Comparison of ENCODE assay signal across 9 cellular contexts in the genomic region with DNA sequence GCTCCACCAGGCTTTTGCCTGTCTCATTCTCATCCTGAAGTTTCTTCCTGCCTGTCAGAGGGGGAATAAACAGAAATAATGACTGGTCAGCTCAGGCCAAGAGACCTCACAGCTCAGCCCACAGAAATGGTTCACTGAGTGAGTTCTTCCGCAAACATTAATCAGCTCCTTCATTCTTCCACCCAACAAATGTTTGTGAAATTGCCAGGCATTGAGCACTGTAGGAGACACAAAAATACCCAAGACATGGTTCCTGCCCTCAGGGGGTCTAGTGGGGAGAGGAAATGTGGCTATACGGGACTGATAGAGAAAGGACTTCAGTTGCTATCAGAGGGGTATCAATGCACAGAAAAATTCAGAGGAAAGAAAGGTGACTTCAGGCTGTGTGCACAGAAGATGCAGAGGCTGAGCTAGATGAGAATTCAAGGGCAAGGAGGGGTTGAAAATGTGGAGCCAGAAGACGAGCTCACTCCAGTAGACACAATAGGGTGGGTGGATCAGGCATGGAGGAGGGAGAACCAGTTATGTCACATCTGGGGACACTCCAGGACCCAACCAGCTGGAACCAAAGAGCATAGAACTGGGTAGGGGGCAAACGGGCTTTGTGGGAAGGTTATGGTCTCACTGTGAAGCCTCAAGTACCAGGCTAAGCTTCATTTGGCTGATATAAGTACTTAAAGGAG. TPM values are rescaled to one million over a fixed set of nuclear protein-coding genes. Genes with fewer than 3 reads are reported as not detected.
DNase-seq lines count a peak whose midpoint lies in the region; ATAC-seq and TF ChIP-seq lines count a peak whose summit lies in the region.
"Had no signal": no experiment of that assay in that cellular context is flagged by ENCODE, and none has a peak within 500 bp of the region (broad histone marks: within the 10 kb centered on the region; RNA-seq: fewer than 3 reads in every experiment).

No MANE protein-coding gene starts in this region.

- H3K4me2 ChIP-seq in H9 (ENCODE audit: insufficient read depth, insufficient read length, low read length), result no peak overlapping the region

- H2BK120ac ChIP-seq in H9 (ENCODE audit: low read depth, low read length, poor library complexity, severe bottlenecking), result no peak overlapping the region

- no peaks in the 10 kb centered on the region for H3K79me1 ChIP-seq in H9 (ENCODE audit: insufficient read depth, low read depth, low read length, poor library complexity, severe bottlenecking)

- no peak overlapping the region for H4K5ac ChIP-seq in H9 (ENCODE audit: insufficient read length, low read depth, low read length)

- H3K4me3 ChIP-seq in left lung, result no peak overlapping the region

- H2BK15ac ChIP-seq in H9 (ENCODE audit: low read depth, low read length), result no peak overlapping the region

- H4K8ac ChIP-seq in H9 (replicated peaks; ENCODE audit: insufficient read length, low read depth, low read length), result no peak overlapping the region

- H3K9me3 ChIP-seq in H9 (ENCODE audit: control insufficient read depth, low read depth, low read length), result no peaks in the 10 kb centered on the region
- no peaks in the 10 kb centered on the region for H3K9me3 ChIP-seq in left lung

- peaks cover 0 to 5% of the 10 kb centered on the region in 2 donors for H3K36me3 ChIP-seq in left lung

- H3K9me3 Mint-ChIP-seq in H9, result no peaks in the 10 kb centered on the region; a peak in 1 of 5 replicates
- H3K9me3 Mint-ChIP-seq in activated T-helper 2 cell treated with anti-CD3 and anti-CD28 coated beads, Interferon-gamma antibody, Interleukin-2, Interleukin-4, amounts not matched to agents 10 μg/mL and 5 μg/mL and 100 μg/mL, durations not matched to agents 14 hours and 24 hours and 36 hours, result no peaks in the 10 kb centered on the region
- H3K9me3 Mint-ChIP-seq in stimulated activated memory B cell treated with anti-CD40 and anti-IgM and Interleukin-4, amounts not matched to agents 10 μg/mL and 1 μg/mL and 100 μg/mL, for 72 hours, result no peaks in the 10 kb centered on the region

- no peak overlapping the region for H3K23ac ChIP-seq in H9 (ENCODE audit: insufficient read length, low read depth, low read length)

- H2AK5ac ChIP-seq in H9 (ENCODE audit: insufficient read length, low read length), result no peak overlapping the region

- intact Hi-C loops in activated T-helper 2 cell treated with anti-CD3 and anti-CD28 coated beads, Interferon-gamma antibody, Interleukin-2, Interleukin-4, amounts not matched to agents 10 μg/mL and 5 μg/mL and 100 μg/mL, durations not matched to agents 14 hours and 24 hours and 36 hours (cut with micrococcal nuclease), result no loop called here
- intact Hi-C loops in left lung (cut with DNase I), result no loop called here

- H2AFZ ChIP-seq in H9 (ENCODE audit: low read length), result no peak overlapping the region

- no peak overlapping the region for H3K9ac ChIP-seq in H9 (ENCODE audit: extremely low read depth, insufficient read length, low read length)

- H3K4ac ChIP-seq in H9 (ENCODE audit: low read depth, low read length), result no peak overlapping the region

- no peaks in the 10 kb centered on the region for H4K20me1 ChIP-seq in H9 (ENCODE audit: control insufficient read depth, insufficient read depth, insufficient read length)

- H3K27ac Mint-ChIP-seq in H9, result peak overlapping the region in 2 of 3 experiments; percentile 25 to 29; a peak in 1 of 7 replicates
- peak overlapping the region; percentile 9 for H3K27ac Mint-ChIP-seq in activated T-helper 2 cell treated with anti-CD3 and anti-CD28 coated beads, Interferon-gamma antibody, Interleukin-2, Interleukin-4, amounts not matched to agents 10 μg/mL and 5 μg/mL and 100 μg/mL, durations not matched to agents 14 hours and 24 hours and 36 hours
- H3K27ac Mint-ChIP-seq in stimulated activated memory B cell treated with anti-CD40 and anti-IgM and Interleukin-4, amounts not matched to agents 10 μg/mL and 1 μg/mL and 100 μg/mL, for 72 hours, result no peak overlapping the region

- H2BK20ac ChIP-seq in H9 (ENCODE audit: low read depth, low read length, poor library complexity, severe bottlenecking), result no peak overlapping the region

- no peaks in the 10 kb centered on the region for H3K36me3 Mint-ChIP-seq in H9 (ENCODE audit: insufficient read depth in 1 of 3, low read depth in 3 of 3)
- H3K36me3 Mint-ChIP-seq in activated T-helper 2 cell treated with anti-CD3 and anti-CD28 coated beads, Interferon-gamma antibody, Interleukin-2, Interleukin-4, amounts not matched to agents 10 μg/mL and 5 μg/mL and 100 μg/mL, durations not matched to agents 14 hours and 24 hours and 36 hours (ENCODE audit: low read depth), result peaks cover 5% of the 10 kb centered on the region
- no peaks in the 10 kb centered on the region for H3K36me3 Mint-ChIP-seq in stimulated activated memory B cell treated with anti-CD40 and anti-IgM and Interleukin-4, amounts not matched to agents 10 μg/mL and 1 μg/mL and 100 μg/mL, for 72 hours

- no peaks in the 10 kb centered on the region for H3K79me2 ChIP-seq in H9 (ENCODE audit: insufficient read depth, low read length)

- no peaks in the 10 kb centered on the region for H3K23me2 ChIP-seq in H9 (ENCODE audit: insufficient read length, low read depth, low read length, poor library complexity, severe bottlenecking)

- ATAC-seq in left lung (no peak), GM21786 (IDR thresholded peaks at IDR 0.05; ENCODE audit: unreplicated experiment) (no peak)
- ATAC-seq in stimulated activated memory B cell treated with anti-CD40 and anti-IgM and Interleukin-4, amounts not matched to agents 10 μg/mL and 1 μg/mL and 100 μg/mL, for 72 hours, result no peak

- H3K27ac ChIP-seq in H9 (ENCODE audit: insufficient read length, low read depth, low read length) (no peak overlapping the region), left lung (peak overlapping the region; percentile 79 to 94)

- no peak overlapping the region for H3K18ac ChIP-seq in H9 (ENCODE audit: insufficient read length, low read depth, low read length)

- H3T11ph ChIP-seq in H9 (ENCODE audit: low read length), result no peak overlapping the region

- H2BK12ac ChIP-seq in H9 (ENCODE audit: insufficient read length, low read depth, low read length), result no peak overlapping the region

- H3K4me1 ChIP-seq in H9 (ENCODE audit: insufficient read depth, low read length) (peaks cover 2% of the 10 kb centered on the region), left lung (peaks cover 57 to 74% of the 10 kb centered on the region in 2 donors)

- H2BK5ac ChIP-seq in H9 (ENCODE audit: insufficient read length, low read length), result no peak overlapping the region

- no CpG with 5 or more reads among the region's 4 CpGs for WGBS in H9 (ENCODE audit: extremely low coverage, insufficient read length, low lambda C conversion rate)

- H3K4me3 Mint-ChIP-seq in H9, result no peak overlapping the region
- H3K4me3 Mint-ChIP-seq in activated T-helper 2 cell treated with anti-CD3 and anti-CD28 coated beads, Interferon-gamma antibody, Interleukin-2, Interleukin-4, amounts not matched to agents 10 μg/mL and 5 μg/mL and 100 μg/mL, durations not matched to agents 14 hours and 24 hours and 36 hours (ENCODE audit: low read depth), result no peak overlapping the region
- H3K4me3 Mint-ChIP-seq in stimulated activated memory B cell treated with anti-CD40 and anti-IgM and Interleukin-4, amounts not matched to agents 10 μg/mL and 1 μg/mL and 100 μg/mL, for 72 hours, result no peak overlapping the region

- no peaks in the 10 kb centered on the region for H3K27me3 Mint-ChIP-seq in H9 (ENCODE audit: low read depth)
- no peaks in the 10 kb centered on the region for H3K27me3 Mint-ChIP-seq in activated T-helper 2 cell treated with anti-CD3 and anti-CD28 coated beads, Interferon-gamma antibody, Interleukin-2, Interleukin-4, amounts not matched to agents 10 μg/mL and 5 μg/mL and 100 μg/mL, durations not matched to agents 14 hours and 24 hours and 36 hours (ENCODE audit: low read depth)
- peaks cover 13% of the 10 kb centered on the region for H3K27me3 Mint-ChIP-seq in stimulated activated memory B cell treated with anti-CD40 and anti-IgM and Interleukin-4, amounts not matched to agents 10 μg/mL and 1 μg/mL and 100 μg/mL, for 72 hours

- DNase-seq in A172 (ENCODE audit: low spot score) (peak; percentile 69), H9 (no peak), left lung (no peak), cortex of kidney (lab: John Stamatoyannopoulos, UW) (no peak)
- DNase-seq in activated T-helper 2 cell treated with anti-CD3 and anti-CD28 coated beads, Interferon-gamma antibody, Interleukin-2, Interleukin-4, amounts not matched to agents 10 μg/mL and 5 μg/mL and 100 μg/mL, durations not matched to agents 14 hours and 24 hours and 36 hours (ENCODE audit: low spot score), result no peak
- DNase-seq in stimulated activated naive CD4-positive, alpha-beta T cell (lab: John Stamatoyannopoulos, UW), result no peak
- DNase-seq: OCI-M1 had no signal

- H3K4me1 Mint-ChIP-seq in H9, result peaks cover 18 to 22% of the 10 kb centered on the region in 2 experiments
- H3K4me1 Mint-ChIP-seq in activated T-helper 2 cell treated with anti-CD3 and anti-CD28 coated beads, Interferon-gamma antibody, Interleukin-2, Interleukin-4, amounts not matched to agents 10 μg/mL and 5 μg/mL and 100 μg/mL, durations not matched to agents 14 hours and 24 hours and 36 hours (ENCODE audit: low read depth), result peaks cover 25% of the 10 kb centered on the region
- H3K4me1 Mint-ChIP-seq in stimulated activated memory B cell treated with anti-CD40 and anti-IgM and Interleukin-4, amounts not matched to agents 10 μg/mL and 1 μg/mL and 100 μg/mL, for 72 hours, result peaks cover 16% of the 10 kb centered on the region

- H3K56ac ChIP-seq in H9 (ENCODE audit: insufficient read length, low read depth, low read length), result no peak overlapping the region

- no peak for TF ChIP-seq CTCF in H9 (conservative IDR thresholded peaks at IDR 0.05)
- TF ChIP-seq CTCF in left lung (IDR thresholded peaks at IDR 0.05), result no peak

- H3K27me3 ChIP-seq in H9 (ENCODE audit: insufficient read depth, low read length) (no peaks in the 10 kb centered on the region), left lung (no peaks in the 10 kb centered on the region)

- H3K14ac ChIP-seq in H9 (ENCODE audit: insufficient read depth, low read length), result no peak overlapping the region; the same call in 1 of the 2 replicates

- H4K91ac ChIP-seq in H9 (ENCODE audit: insufficient read length, low read depth, low read length), result no peak overlapping the region

RNA-seq across cellular contexts. Expression of gene MYOF, which starts 20.9 kb away (rescaled TPM):
- 285 and 317 TPM in 2 replicates for total RNA-seq in A172 (2014; rRNA removed; shearing (Covaris generic))
- total RNA-seq in H9 (2021), result 2.7 and 2.8 TPM in 2 replicates
- total RNA-seq in activated T-helper 2 cell treated with anti-CD3 and anti-CD28 coated beads, Interferon-gamma antibody, Interleukin-2, Interleukin-4, amounts not matched to agents 10 μg/mL and 5 μg/mL and 100 μg/mL, durations not matched to agents 14 hours and 24 hours and 36 hours, result 32.5 and 33.2 TPM in 2 replicates
- 100 to 1,000 TPM; 241 to 295 TPM for total RNA-seq in left lung

RNA-seq across cellular contexts. Expression of gene CEP55, which starts 35.1 kb away (rescaled TPM):
- 193 and 250 TPM in 2 replicates for total RNA-seq in A172 (2014; rRNA removed; shearing (Covaris generic))
- total RNA-seq in H9 (2021) (16.1 and 17.8 TPM in 2 replicates), left lung (1 to 10 TPM; 3.4 to 9.5 TPM)
- total RNA-seq in activated T-helper 2 cell treated with anti-CD3 and anti-CD28 coated beads, Interferon-gamma antibody, Interleukin-2, Interleukin-4, amounts not matched to agents 10 μg/mL and 5 μg/mL and 100 μg/mL, durations not matched to agents 14 hours and 24 hours and 36 hours, result 72.6 and 76.1 TPM in 2 replicates
